ENCODE assay signal across 2 cellular contexts in genomic region chr13:51419015-51419636, GRCh38.
A peak's percentile ranks its signal among the peaks of the same experiment; 100 is the strongest.
TF ChIP-seq lines count a peak whose summit lies in the region.

No MANE protein-coding gene starts in this region.

TF ChIP-seq in GM12891, 5 proteins besides CTCF, POLR2A, EP300 and RAD21:
- TF ChIP-seq POLR2AphosphoS5 (IDR thresholded peaks at IDR 0.05; ENCODE audit: low read depth, low read length) (no peak), SPI1 (IDR thresholded peaks at IDR 0.05; ENCODE audit: low read depth, low read length) (peak; percentile 95), POU2F2 (IDR thresholded peaks at IDR 0.05; ENCODE audit: low read depth, low read length) (no peak), PAX5 (IDR thresholded peaks at IDR 0.05; ENCODE audit: insufficient read depth, low read length, severe bottlenecking) (no peak), TAF1 (IDR thresholded peaks at IDR 0.05; ENCODE audit: low read depth, low read length) (no peak)

TF ChIP-seq in GM12878, 131 proteins besides CTCF, POLR2A, EP300 and RAD21:
- TF ChIP-seq KAT2A (conservative IDR thresholded peaks at IDR 0.05; ENCODE audit: control insufficient read depth, low read depth, low read length) (no peak), ZNF384 (IDR thresholded peaks at IDR 0.05; ENCODE audit: borderline replicate concordance, low read depth, low read length) (peak; percentile 44; the same call in 1 of the 2 replicates), E4F1 (IDR thresholded peaks at IDR 0.05; ENCODE audit: borderline replicate concordance, partially characterized antibody) (no peak), NFIC (IDR thresholded peaks at IDR 0.05; ENCODE audit: low read depth, low read length) (0 out of 2 replicates have a peak, but pooled peaks have one; percentile 37), IKZF1 (conservative IDR thresholded peaks at IDR 0.05) (no peak), SMARCA5 (IDR thresholded peaks at IDR 0.05) (0 out of 2 replicates have a peak, but pooled peaks have one; percentile 12), NR2C1 (IDR thresholded peaks at IDR 0.05) (no peak), SMC3 (IDR thresholded peaks at IDR 0.05; ENCODE audit: borderline replicate concordance, low read length) (no peak), MTA2 (IDR thresholded peaks at IDR 0.05; ENCODE audit: low read depth) (0 out of 2 replicates have a peak, but pooled peaks have one; percentile 14), CEBPZ (IDR thresholded peaks at IDR 0.05; ENCODE audit: low read depth, low read length) (no peak), MEF2A (IDR thresholded peaks at IDR 0.05; ENCODE audit: insufficient read depth, low read depth, low read length) (no peak), DPF2 (IDR thresholded peaks at IDR 0.05) (peak; percentile 62; the same call in 1 of the 2 replicates), FOS (IDR thresholded peaks at IDR 0.05; ENCODE audit: borderline replicate concordance, extremely low read depth, insufficient read length) (no peak), SPI1 (IDR thresholded peaks at IDR 0.05; ENCODE audit: borderline replicate concordance, insufficient read depth, low read depth, low read length) (peak; percentile 95), HDGF (IDR thresholded peaks at IDR 0.05) (no peak), NRF1 (conservative IDR thresholded peaks at IDR 0.05; ENCODE audit: low read depth, low read length) (no peak), CBX5 (IDR thresholded peaks at IDR 0.05; ENCODE audit: low read depth) (0 out of 2 replicates have a peak, but pooled peaks have one; percentile 50), MEF2B (IDR thresholded peaks at IDR 0.05; ENCODE audit: partially characterized antibody, poor library complexity, severe bottlenecking) (no peak), BCL11A (IDR thresholded peaks at IDR 0.05; ENCODE audit: low read depth, low read length) (no peak), SMAD5 (IDR thresholded peaks at IDR 0.05; ENCODE audit: low read depth) (no peak), CHD4 (IDR thresholded peaks at IDR 0.05) (no peak), ESRRA (IDR thresholded peaks at IDR 0.05; ENCODE audit: low read length) (no peak), PML (IDR thresholded peaks at IDR 0.05; ENCODE audit: low read length) (no peak), RFX5 (IDR thresholded peaks at IDR 0.05; ENCODE audit: low read depth, low read length) (no peak), MXI1 (IDR thresholded peaks at IDR 0.05; ENCODE audit: low read depth, low read length) (no peak)
TF ChIP-seq in GM12878: peak in this region for 7.
